Comparison of ENCODE assay signal across 11 cellular contexts in the genomic region with DNA sequence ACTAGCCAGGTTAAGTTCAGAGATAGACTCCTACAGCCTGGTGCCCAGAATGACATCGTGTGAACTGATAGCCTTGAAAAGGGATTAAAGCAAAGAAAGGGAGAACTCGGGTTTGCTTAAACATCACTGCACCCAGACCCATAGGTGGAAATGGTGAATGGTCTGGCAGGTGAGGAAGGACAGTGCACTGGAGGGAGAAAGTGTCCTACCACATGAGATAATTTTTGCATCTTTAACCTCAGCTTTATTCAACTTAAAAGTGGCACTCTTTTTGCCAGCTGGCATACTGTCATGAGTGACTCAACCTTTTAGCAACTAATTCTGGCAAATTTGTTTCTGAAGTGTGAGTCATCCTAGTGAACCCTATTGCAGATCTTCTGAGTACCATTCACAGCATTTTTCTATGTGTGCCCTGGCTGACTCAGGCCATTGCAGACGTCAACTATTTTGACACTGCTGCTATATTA. TPM values are rescaled to one million over a fixed set of nuclear protein-coding genes. Genes with fewer than 3 reads are reported as not detected.
DNase-seq lines count a peak whose midpoint lies in the region; ATAC-seq and TF ChIP-seq lines count a peak whose summit lies in the region.
"Had no signal": no experiment of that assay in that cellular context is flagged by ENCODE, and none has a peak within 500 bp of the region (broad histone marks: within the 10 kb centered on the region; RNA-seq: fewer than 3 reads in every experiment).

No MANE protein-coding gene starts in this region.

- TF ChIP-seq RAD21 in SK-N-SH (IDR thresholded peaks at IDR 0.05; ENCODE audit: low read length): no peak

- no peak overlapping the region for H3K9ac ChIP-seq in SK-N-SH

- no peaks in the 10 kb centered on the region for H3K79me2 ChIP-seq in SK-N-SH (ENCODE audit: insufficient read depth)

- H3K9me3 ChIP-seq in AG04450 (ENCODE audit: control insufficient read depth, insufficient read depth, low read length): no peaks in the 10 kb centered on the region
- no peaks in the 10 kb centered on the region for H3K9me3 ChIP-seq in SK-N-SH

- no peaks in the 10 kb centered on the region for H3K9me2 ChIP-seq in SK-N-SH

- H3K27me3 ChIP-seq in AG04450 (ENCODE audit: control insufficient read depth, insufficient read depth, low read length): no peaks in the 10 kb centered on the region
- no peaks in the 10 kb centered on the region for H3K27me3 ChIP-seq in SK-N-SH (ENCODE audit: insufficient read depth)
- H3K27me3 ChIP-seq: heart right ventricle had no signal

- H4K20me1 ChIP-seq in SK-N-SH (ENCODE audit: insufficient read depth): no peaks in the 10 kb centered on the region

- TF ChIP-seq CTCF in AG04450 (IDR thresholded peaks at IDR 0.05; ENCODE audit: low read depth, low read length) (no peak), SK-N-SH (IDR thresholded peaks at IDR 0.05) (no peak)

- peak overlapping the region; percentile 26; the same call in 1 of the 2 replicates for H3K4me2 ChIP-seq in SK-N-SH

- no peaks in the 10 kb centered on the region for H3K36me3 ChIP-seq in SK-N-SH (replicated peaks in 1 of 2; ENCODE audit: control insufficient read depth in 1 of 2, insufficient read depth in 2 of 2, low read length in 1 of 2)
- H3K36me3 ChIP-seq: heart right ventricle had no signal

- TF ChIP-seq EP300 in SK-N-SH (IDR thresholded peaks at IDR 0.05; ENCODE audit: borderline replicate concordance in 1 of 2, low read depth in 1 of 2, low read length in 1 of 2): peak in 1 of 2 experiments; percentile 84; a peak in 2 of 4 replicates

- ATAC-seq in GM18868 (IDR thresholded peaks at IDR 0.05; ENCODE audit: unreplicated experiment): peak; percentile 79
- ATAC-seq in GM18519 (IDR thresholded peaks at IDR 0.05; ENCODE audit: low FRiP score, unreplicated experiment): no peak
- no peak for ATAC-seq in GM21423 (IDR thresholded peaks at IDR 0.05; ENCODE audit: unreplicated experiment)

- H2AFZ ChIP-seq in SK-N-SH (ENCODE audit: low read depth): no peak overlapping the region

- no peak overlapping the region for H3K4me3 ChIP-seq in AG04450 (ENCODE audit: low read depth, low read length)
- no peak overlapping the region for H3K4me3 ChIP-seq in SK-N-SH (ENCODE audit: low read depth in 2 of 2, low read length in 1 of 2)
- H3K4me3 ChIP-seq: heart right ventricle had no signal

- peaks cover 6% of the 10 kb centered on the region for H3F3A ChIP-seq in SK-N-SH (replicated peaks; ENCODE audit: insufficient read depth)

- H3K27ac ChIP-seq in AG04450 (ENCODE audit: low read depth, low read length): no peak overlapping the region
- H3K27ac ChIP-seq in SK-N-SH (ENCODE audit: low read depth in 2 of 2, low read length in 1 of 2): peak overlapping the region in 1 of 2 experiments; percentile 38; a peak in 2 of 4 replicates
- H3K27ac ChIP-seq: heart right ventricle had no signal

- intact Hi-C loops in head of caudate nucleus (cut with DNase I): no loop called here

- POLR2A ChIA-PET in AG04450 (lab: Yijun Ruan, JAX): interaction anchor here (0.5 kb wide), 1 partner anchor 51 kb away, joined by 3 read pairs; no protein-coding TSS in a partner anchor
- POLR2A ChIA-PET in SK-N-SH (lab: Yijun Ruan, JAX): no interaction called here

- peaks cover 0 to 17% of the 10 kb centered on the region in 2 experiments; a peak in 1 of 4 replicates for H3K4me1 ChIP-seq in SK-N-SH (ENCODE audit: control insufficient read depth in 1 of 2, insufficient read depth in 2 of 2, low read depth in 1 of 2, low read length in 1 of 2)

- DNase-seq in AG04450 (ENCODE audit: low read depth, low spot score) (peak; percentile 49), SK-N-SH (no peak), head of caudate nucleus (peak in 28 of 42 donors; percentile 2 to 82 (median 32)), NCI-H82 (lab: John Stamatoyannopoulos, UW) (no peak), 8988T (no peak)
- DNase-seq: activated CD4-positive, alpha-beta T cell treated with anti-CD3 and anti-CD28 coated beads for 4 hours; heart right ventricle; KBM-7 had no signal

- WGBS in SK-N-SH (ENCODE audit: low lambda C conversion rate): 21% methylated on average over 3 of the region's 3 CpGs

- CTCF ChIA-PET in AG04450 (lab: Charles Lee): no interaction called here
- CTCF ChIA-PET in SK-N-SH (lab: Yijun Ruan, JAX): no interaction called here

TF ChIP-seq in SK-N-SH, 30 proteins besides CTCF, POLR2A, EP300 and RAD21 (continues in another document):
- TF ChIP-seq NRF1 (IDR thresholded peaks at IDR 0.05; ENCODE audit: low read depth, low read length): no peak
- TF ChIP-seq MEF2A (IDR thresholded peaks at IDR 0.05; ENCODE audit: borderline replicate concordance, low read depth): peak; percentile 80
- no peak for TF ChIP-seq GATA2 (CRISPR knock-in tag; IDR thresholded peaks at IDR 0.05)
- no peak for TF ChIP-seq RFX5 (IDR thresholded peaks at IDR 0.05; ENCODE audit: low read length)
- no peak for TF ChIP-seq RCOR1 (IDR thresholded peaks at IDR 0.05; ENCODE audit: low read length)
- TF ChIP-seq NFIC (IDR thresholded peaks at IDR 0.05; ENCODE audit: borderline replicate concordance): peak; percentile 96
- no peak for TF ChIP-seq GABPA (IDR thresholded peaks at IDR 0.05; ENCODE audit: low read depth)
- TF ChIP-seq, protein P1, sequence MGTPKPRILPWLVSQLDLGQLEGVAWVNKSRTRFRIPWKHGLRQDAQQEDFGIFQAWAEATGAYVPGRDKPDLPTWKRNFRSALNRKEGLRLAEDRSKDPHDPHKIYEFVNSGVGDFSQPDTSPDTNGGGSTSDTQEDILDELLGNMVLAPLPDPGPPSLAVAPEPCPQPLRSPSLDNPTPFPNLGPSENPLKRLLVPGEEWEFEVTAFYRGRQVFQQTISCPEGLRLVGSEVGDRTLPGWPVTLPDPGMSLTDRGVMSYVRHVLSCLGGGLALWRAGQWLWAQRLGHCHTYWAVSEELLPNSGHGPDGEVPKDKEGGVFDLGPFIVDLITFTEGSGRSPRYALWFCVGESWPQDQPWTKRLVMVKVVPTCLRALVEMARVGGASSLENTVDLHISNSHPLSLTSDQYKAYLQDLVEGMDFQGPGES (IDR thresholded peaks at IDR 0.05; ENCODE audit: low read depth, low read length): no peak
- TF ChIP-seq FOXJ3 (CRISPR knock-in tag; IDR thresholded peaks at IDR 0.05): no peak
- TF ChIP-seq ELF1 (IDR thresholded peaks at IDR 0.05): peak; percentile 21; the same call in 1 of the 2 replicates
- no peak for TF ChIP-seq SMC3 (IDR thresholded peaks at IDR 0.05; ENCODE audit: low read depth, low read length)
- TF ChIP-seq YY1 (IDR thresholded peaks at IDR 0.05; ENCODE audit: low read depth): no peak
- TF ChIP-seq TAF1 (IDR thresholded peaks at IDR 0.05; ENCODE audit: borderline replicate concordance, low read depth, low read length): no peak
- TF ChIP-seq, protein P2, sequence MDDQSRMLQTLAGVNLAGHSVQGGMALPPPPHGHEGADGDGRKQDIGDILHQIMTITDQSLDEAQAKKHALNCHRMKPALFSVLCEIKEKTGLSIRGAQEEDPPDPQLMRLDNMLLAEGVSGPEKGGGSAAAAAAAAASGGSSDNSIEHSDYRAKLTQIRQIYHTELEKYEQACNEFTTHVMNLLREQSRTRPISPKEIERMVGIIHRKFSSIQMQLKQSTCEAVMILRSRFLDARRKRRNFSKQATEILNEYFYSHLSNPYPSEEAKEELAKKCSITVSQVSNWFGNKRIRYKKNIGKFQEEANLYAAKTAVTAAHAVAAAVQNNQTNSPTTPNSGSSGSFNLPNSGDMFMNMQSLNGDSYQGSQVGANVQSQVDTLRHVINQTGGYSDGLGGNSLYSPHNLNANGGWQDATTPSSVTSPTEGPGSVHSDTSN (IDR thresholded peaks at IDR 0.05): peak; percentile 83
- no peak for TF ChIP-seq MXI1 (IDR thresholded peaks at IDR 0.05; ENCODE audit: low read depth, low read length)
- no peak for TF ChIP-seq CHD2 (IDR thresholded peaks at IDR 0.05; ENCODE audit: low read length, partially characterized antibody)
- TF ChIP-seq TEAD4 (IDR thresholded peaks at IDR 0.05; ENCODE audit: borderline replicate concordance, insufficient read depth): peak; percentile 63; the same call in 1 of the 2 replicates
- no peak for TF ChIP-seq EZH2phosphoT487 (IDR thresholded peaks at IDR 0.05; ENCODE audit: borderline replicate concordance, low read depth)
- TF ChIP-seq, protein P3, sequence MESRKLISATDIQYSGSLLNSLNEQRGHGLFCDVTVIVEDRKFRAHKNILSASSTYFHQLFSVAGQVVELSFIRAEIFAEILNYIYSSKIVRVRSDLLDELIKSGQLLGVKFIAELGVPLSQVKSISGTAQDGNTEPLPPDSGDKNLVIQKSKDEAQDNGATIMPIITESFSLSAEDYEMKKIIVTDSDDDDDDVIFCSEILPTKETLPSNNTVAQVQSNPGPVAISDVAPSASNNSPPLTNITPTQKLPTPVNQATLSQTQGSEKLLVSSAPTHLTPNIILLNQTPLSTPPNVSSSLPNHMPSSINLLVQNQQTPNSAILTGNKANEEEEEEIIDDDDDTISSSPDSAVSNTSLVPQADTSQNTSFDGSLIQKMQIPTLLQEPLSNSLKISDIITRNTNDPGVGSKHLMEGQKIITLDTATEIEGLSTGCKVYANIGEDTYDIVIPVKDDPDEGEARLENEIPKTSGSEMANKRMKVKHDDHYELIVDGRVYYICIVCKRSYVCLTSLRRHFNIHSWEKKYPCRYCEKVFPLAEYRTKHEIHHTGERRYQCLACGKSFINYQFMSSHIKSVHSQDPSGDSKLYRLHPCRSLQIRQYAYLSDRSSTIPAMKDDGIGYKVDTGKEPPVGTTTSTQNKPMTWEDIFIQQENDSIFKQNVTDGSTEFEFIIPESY (IDR thresholded peaks at IDR 0.05; ENCODE audit: borderline replicate concordance, low read depth): peak; percentile 56; the same call in 1 of the 2 replicates
- peak; percentile 90 for TF ChIP-seq TCF12 (IDR thresholded peaks at IDR 0.05)
- TF ChIP-seq, protein P4, sequence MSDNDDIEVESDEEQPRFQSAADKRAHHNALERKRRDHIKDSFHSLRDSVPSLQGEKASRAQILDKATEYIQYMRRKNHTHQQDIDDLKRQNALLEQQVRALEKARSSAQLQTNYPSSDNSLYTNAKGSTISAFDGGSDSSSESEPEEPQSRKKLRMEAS (IDR thresholded peaks at IDR 0.05; ENCODE audit: low read depth): peak; percentile 37; the same call in 1 of the 2 replicates
- peak; percentile 98 for TF ChIP-seq FOSL2 (IDR thresholded peaks at IDR 0.05; ENCODE audit: borderline replicate concordance, low read depth)
- TF ChIP-seq JUND (IDR thresholded peaks at IDR 0.05): peak; percentile 96
- TF ChIP-seq POLR2AphosphoS5 (IDR thresholded peaks at IDR 0.05; ENCODE audit: low read depth, low read length): peak; percentile 36; the same call in 1 of the 2 replicates
- TF ChIP-seq SIN3A (IDR thresholded peaks at IDR 0.05; ENCODE audit: borderline replicate concordance, low read depth, low read length): no peak

RNA-seq across cellular contexts. Expression of a gene that starts 53.0 kb away (rescaled TPM):
- polyA plus RNA-seq in AG04450 (2011; rRNA removed) (not detected in 2 replicates), SK-N-SH (2012; rRNA removed) (not detected in 2 replicates)
- polyA minus RNA-seq in AG04450 (2011; rRNA and poly(A)+ RNA removed): not detected in 2 replicates
- polyA plus RNA-seq in SK-N-SH (2012; cell fraction: cytosol; rRNA removed): not detected in 2 replicates
- polyA plus RNA-seq in SK-N-SH (2012; cell fraction: nucleus; rRNA removed): not detected in 2 replicates

Comparison
In these comparisons a context has a peak if more than half of its experiments do, and no peak if none do; other contexts are left out.
1. DNase-seq: peak in AG04450 (single experiment) and head of caudate nucleus (28 of 42); none in SK-N-SH (single experiment), NCI-H82 (single experiment) and 8988T (single experiment).